In genomic region chr4:141635726-141636076, GRCh38 we compare ENCODE assay signal across 8 cellular contexts. TPM values are rescaled to one million over a fixed set of nuclear protein-coding genes. Genes with fewer than 3 reads are reported as not detected.
DNase-seq lines count a peak whose midpoint lies in the region; ATAC-seq and TF ChIP-seq lines count a peak whose summit lies in the region.

No MANE protein-coding gene starts in this region.

- H3K36me3 Mint-ChIP-seq in immature natural killer cell = no peaks in the 10 kb centered on the region

- ATAC-seq in GM18858 (IDR thresholded peaks at IDR 0.05; ENCODE audit: unreplicated experiment) (peak; percentile 40), HG02571 (IDR thresholded peaks at IDR 0.05; ENCODE audit: unreplicated experiment) (peak; percentile 41), upper lobe of right lung (no peak)

- H3K4me1 ChIP-seq in SJSA1 (replicated peaks) (peaks cover 19% of the 10 kb centered on the region), upper lobe of right lung (peaks cover 9% of the 10 kb centered on the region)

- no peaks in the 10 kb centered on the region; the same call in 1 of the 2 replicates for H3K36me3 ChIP-seq in SJSA1
- no peaks in the 10 kb centered on the region for H3K36me3 ChIP-seq in upper lobe of right lung

- intact Hi-C loops in upper lobe of right lung (cut with DNase I) = no loop called here

- no peak for DNase-seq in SJSA1 (ENCODE audit: low read depth in 1 of 2, low spot score in 2 of 2)
- DNase-seq in immature natural killer cell = no peak
- DNase-seq in upper lobe of right lung = no peak
- DNase-seq in cerebellar nuclear complex (lab: John Stamatoyannopoulos, UW) = no peak
- no peak for DNase-seq in DMS79 (lab: John Stamatoyannopoulos, UW)
- no peak for DNase-seq in NCI-H1092 (lab: John Stamatoyannopoulos, UW)

- H3K4me1 Mint-ChIP-seq in immature natural killer cell = peaks cover 23 to 41% of the 10 kb centered on the region in 2 donors

- no peaks in the 10 kb centered on the region for H3K27me3 ChIP-seq in SJSA1 (replicated peaks)
- no peaks in the 10 kb centered on the region for H3K27me3 ChIP-seq in upper lobe of right lung

- H3K9me3 Mint-ChIP-seq in immature natural killer cell = no peaks in the 10 kb centered on the region

- H3K4me3 Mint-ChIP-seq in immature natural killer cell = peak overlapping the region; percentile 94 to 99 (median 96)

- peak overlapping the region; percentile 71 for H3K4me3 ChIP-seq in SJSA1
- H3K4me3 ChIP-seq in upper lobe of right lung = peak overlapping the region; percentile 88

- TF ChIP-seq CTCF in upper lobe of right lung (IDR thresholded peaks at IDR 0.05) = no peak

- H3K27ac Mint-ChIP-seq in immature natural killer cell = peak overlapping the region; percentile 48 to 83 (median 56)

- peaks cover 0 to 4% (median 3%) of the 10 kb centered on the region in 3 donors for H3K27me3 Mint-ChIP-seq in immature natural killer cell (ENCODE audit: low read depth in 3 of 3)

- no peaks in the 10 kb centered on the region for H3K9me3 ChIP-seq in SJSA1 (replicated peaks)
- no peaks in the 10 kb centered on the region for H3K9me3 ChIP-seq in upper lobe of right lung

- no peak overlapping the region for H3K27ac ChIP-seq in SJSA1
- no peak overlapping the region for H3K27ac ChIP-seq in upper lobe of right lung

RNA-seq across cellular contexts. Expression of gene IL15, which starts 0.7 kb away (rescaled TPM):
- 6.4 and 8.9 TPM in 2 replicates for total RNA-seq in SJSA1 (2014; rRNA removed; shearing (Covaris generic))
- 1 to 10 TPM; 4.0 to 6.0 (median 5.3) TPM for polyA plus RNA-seq in immature natural killer cell
- total RNA-seq in upper lobe of right lung = 6.6 TPM
